In the genomic region with DNA sequence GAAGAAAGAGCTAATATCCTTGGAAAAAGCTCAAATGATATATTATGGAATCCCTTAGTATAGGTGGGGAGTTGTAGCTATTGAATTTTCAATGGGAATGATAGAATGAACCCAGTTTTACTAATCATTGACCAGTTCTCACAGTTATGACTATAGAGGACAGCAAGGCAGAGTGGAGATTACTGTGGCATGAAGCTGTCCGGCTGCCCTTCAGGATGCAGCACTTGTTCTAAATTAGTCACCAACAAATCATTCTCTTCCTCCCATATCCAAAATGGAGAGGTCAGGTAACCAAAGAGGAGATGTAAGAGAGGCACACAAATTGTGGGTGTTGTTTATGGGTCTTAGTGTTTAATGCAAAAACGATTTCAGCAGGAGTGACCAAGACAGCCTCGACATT, we compare ENCODE assay signal across 28 cellular contexts.
"Had no signal": no experiment of that assay in that cellular context is flagged by ENCODE, and none has a peak within 500 bp of the region (broad histone marks: within the 10 kb centered on the region; RNA-seq: fewer than 3 reads in every experiment).

No MANE protein-coding gene starts in this region.

- H3K27ac ChIP-seq: neutrophil, pancreas, prostate gland, right lobe of liver, sigmoid colon, spleen, suprapubic skin, testis, tibial artery, transverse colon, upper lobe of right lung, uterus had no signal

- FAIRE-seq: pancreas, small intestine had no signal

- DNase-seq: naive thymus-derived CD8-positive, alpha-beta T cell; nephron progenitor cell; nucleus accumbens; pancreas; right cardiac atrium; right lobe of liver; sigmoid colon; small intestine; spleen; stimulated activated CD4-positive, alpha-beta T cell treated with anti-CD3 and anti-CD28 coated beads, Interleukin-12 subunit alpha, Interleukin-12 subunit beta, amount 100 ng/mL, for 4 hours; stimulated activated CD4-positive, alpha-beta T cell treated with anti-CD3 and anti-CD28 coated beads, Interleukin-1b, Interleukin-23, amount 100 ng/mL, for 48 hours; stimulated activated CD4-positive, alpha-beta T cell treated with anti-CD3 and anti-CD28 coated beads, Interleukin-4, amount 100 ng/mL, for 1 hour; stimulated activated CD4-positive, alpha-beta T cell treated with anti-CD3 and anti-CD28 coated beads, Interleukin-4, amount 100 ng/mL, for 4 hours; stimulated activated CD8-positive, alpha-beta memory T cell treated with anti-CD3 and anti-CD28 coated beads, Interleukin-4, amount 100 ng/mL, for 48 hours; stimulated activated naive CD4-positive, alpha-beta T cell; stimulated activated naive CD8-positive, alpha-beta T cell treated with anti-CD3 and anti-CD28 coated beads, Interleukin-15, amount 100 ng/mL, for 72 hours; stimulated activated naive CD8-positive, alpha-beta T cell treated with anti-CD3 and anti-CD28 coated beads, Interleukin-15, Interleukin-2, amounts not matched to agents 100 U/mL and 50 U/mL, for 24 hours; substantia nigra; testis; tibial artery; transverse colon; upper lobe of right lung; uterus had no signal

- H3K4me1 ChIP-seq: pancreas, prostate gland, right lobe of liver, sigmoid colon, spleen, suprapubic skin, testis, tibial artery, transverse colon, upper lobe of right lung, uterus had no signal

- H3K4me3 ChIP-seq: pancreas, prostate gland, right lobe of liver, sigmoid colon, spleen, suprapubic skin, testis, tibial artery, transverse colon, upper lobe of right lung, uterus had no signal

- H3K27me3 ChIP-seq: neutrophil, pancreas, right lobe of liver, sigmoid colon, spleen, suprapubic skin, testis, tibial artery, transverse colon, upper lobe of right lung, uterus had no signal

- H3K36me3 ChIP-seq: neutrophil, pancreas, prostate gland, right lobe of liver, sigmoid colon, spleen, suprapubic skin, tibial artery, transverse colon, upper lobe of right lung, uterus had no signal

- H3K9me3 ChIP-seq: neutrophil, pancreas, prostate gland, right lobe of liver, sigmoid colon, suprapubic skin, testis, tibial artery, transverse colon, upper lobe of right lung, uterus had no signal

- ATAC-seq: naive thymus-derived CD8-positive, alpha-beta T cell; natural killer cell treated with Interleukin-12 subunit alpha and Interleukin-12 subunit beta and Interleukin-15 and Interleukin-18, amount 100 ng/mL, for 72 hours; pancreas; right cardiac atrium; right lobe of liver; stimulated activated memory B cell treated with anti-CD40 and anti-IgM and Interleukin-4, amounts not matched to agents 10 μg/mL and 1 μg/mL and 100 μg/mL, for 72 hours; stimulated activated naive CD8-positive, alpha-beta T cell treated with anti-CD3 and anti-CD28 coated beads, Interleukin-15, amount 100 ng/mL, for 72 hours; stimulated activated naive CD8-positive, alpha-beta T cell treated with anti-CD3 and anti-CD28 coated beads, Interleukin-15, Interleukin-2, amounts not matched to agents 100 U/mL and 50 U/mL, for 24 hours; upper lobe of right lung had no signal
